31 cellular contexts compared by ENCODE assay signal in the genomic region with DNA sequence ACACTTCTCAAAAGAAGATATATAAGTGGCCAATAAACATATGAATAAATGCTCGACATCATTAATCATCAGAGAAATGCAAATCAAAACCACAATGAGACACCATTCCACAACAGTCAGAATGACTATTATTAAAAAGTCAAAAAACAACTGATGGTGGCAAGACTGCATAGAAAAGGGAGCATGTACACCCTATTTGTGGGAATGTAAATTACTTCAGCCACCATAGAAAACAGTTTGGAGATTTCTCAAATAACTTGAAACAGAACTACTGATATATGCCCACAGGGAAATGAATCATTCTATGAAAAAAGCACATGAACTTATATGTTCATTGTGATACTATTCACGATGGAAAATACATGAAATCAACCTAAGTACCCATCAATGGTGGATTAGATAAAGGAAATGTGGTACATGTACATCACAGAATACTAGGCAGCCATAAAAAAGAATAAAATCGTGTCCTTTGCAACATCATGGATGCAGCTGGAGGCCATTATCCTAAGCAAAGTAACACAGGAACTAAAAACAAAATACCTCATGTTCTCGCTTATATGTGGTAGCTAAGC. TPM values are rescaled to one million over a fixed set of nuclear protein-coding genes. Genes with fewer than 3 reads are reported as not detected.
"Had no signal": no experiment of that assay in that cellular context is flagged by ENCODE, and none has a peak within 500 bp of the region (broad histone marks: within the 10 kb centered on the region; RNA-seq: fewer than 3 reads in every experiment).

No MANE protein-coding gene starts in this region.

- H3K4me3 ChIP-seq: left ventricle myocardium inferior, lung, neural progenitor cell, psoas muscle, right atrium auricular region, right lobe of liver, smooth muscle cell, stomach, testis, thyroid gland, transverse colon, upper lobe of left lung, vagina had no signal

- H3K9me3 Mint-ChIP-seq: natural killer cell, neural progenitor cell had no signal

- H3K4me3 Mint-ChIP-seq: immature natural killer cell; mesothelial cell of epicardium; naive B cell; natural killer cell; nephron progenitor cell; neural progenitor cell; stimulated activated naive B cell treated with anti-CD40 and anti-IgM and Interleukin-4, amounts not matched to agents 10 μg/mL and 1 μg/mL and 100 μg/mL, for 72 hours had no signal

- H3K36me3 Mint-ChIP-seq: immature natural killer cell, mesothelial cell of epicardium, naive B cell, natural killer cell, neural progenitor cell had no signal

- H3K27ac Mint-ChIP-seq: immature natural killer cell; mesothelial cell of epicardium; naive B cell; natural killer cell; nephron progenitor cell; neural progenitor cell; stimulated activated naive B cell treated with anti-CD40 and anti-IgM and Interleukin-4, amounts not matched to agents 10 μg/mL and 1 μg/mL and 100 μg/mL, for 72 hours had no signal

- H3K4me1 Mint-ChIP-seq: immature natural killer cell, mesothelial cell of epicardium, natural killer cell, nephron progenitor cell, neural progenitor cell had no signal

- ATAC-seq: natural killer cell; psoas muscle; right lobe of liver; stimulated activated naive CD8-positive, alpha-beta T cell treated with anti-CD3 and anti-CD28 coated beads, Interleukin-15, Interleukin-2, amounts not matched to agents 100 U/mL and 50 U/mL, for 24 hours had no signal

- DNase-seq: hypothalamus; immature natural killer cell; islet precursor cell; left ventricle myocardium inferior; mesendoderm; naive B cell; natural killer cell; nephron progenitor cell; occipital lobe; psoas muscle; right lobe of liver; stimulated activated CD4-positive, alpha-beta T cell treated with anti-CD3 and anti-CD28 coated beads, Interleukin-1b, Interleukin-23, amount 100 ng/mL, for 48 hours; stimulated activated CD4-positive, alpha-beta T cell treated with anti-CD3 and anti-CD28 coated beads, Interleukin-2, amount 100 ng/mL, for 48 hours; stimulated activated CD4-positive, alpha-beta T cell treated with anti-CD3 and anti-CD28 coated beads, Interleukin-4, amount 100 ng/mL, for 4 hours; stimulated activated CD8-positive, alpha-beta memory T cell treated with anti-CD3 and anti-CD28 coated beads, Interleukin-4, amount 100 ng/mL, for 48 hours; stimulated activated naive B cell treated with anti-CD40 and anti-IgM and Interleukin-4, amounts not matched to agents 10 μg/mL and 1 μg/mL and 100 μg/mL, for 72 hours; stimulated activated naive CD8-positive, alpha-beta T cell treated with anti-CD3 and anti-CD28 coated beads, Interleukin-15, Interleukin-2, amounts not matched to agents 100 U/mL and 50 U/mL, for 24 hours; stomach; testis; thyroid gland; transverse colon; upper lobe of left lung had no signal

- H3K27me3 ChIP-seq: neural progenitor cell, neutrophil, right atrium auricular region, right lobe of liver, stomach, testis, thyroid gland, upper lobe of left lung, vagina had no signal

- H3K36me3 ChIP-seq: left ventricle myocardium inferior, neural progenitor cell, neutrophil, right atrium auricular region, right lobe of liver, stomach, thyroid gland, transverse colon, upper lobe of left lung, vagina had no signal

RNA-seq across cellular contexts. Expression of gene GLYATL2, which starts 42.4 kb away (rescaled TPM):
- total RNA-seq: mesothelial cell of epicardium, natural killer cell, osteocyte, posterior vena cava, psoas muscle, right lobe of liver, transverse colon, upper lobe of left lung, vagina had no signal
